In genomic region chr11:1979607-1980006, GRCh38 we compare ENCODE assay signal across 23 cellular contexts. TPM values are rescaled to one million over a fixed set of nuclear protein-coding genes. Genes with fewer than 3 reads are reported as not detected.
"Had no signal": no experiment of that assay in that cellular context is flagged by ENCODE, and none has a peak within 500 bp of the region (broad histone marks: within the 10 kb centered on the region; RNA-seq: fewer than 3 reads in every experiment).

No MANE protein-coding gene starts in this region.

- H3K27me3 ChIP-seq: dorsolateral prefrontal cortex, esophagus muscularis mucosa, foreskin keratinocyte, gastroesophageal sphincter, heart left ventricle, hepatocyte had no signal

- ATAC-seq: foreskin keratinocyte, gastroesophageal sphincter, heart left ventricle had no signal

- H3K4me1 ChIP-seq: esophagus muscularis mucosa, foreskin keratinocyte, gastroesophageal sphincter, heart left ventricle, lower lobe of right lung had no signal

- H3K27ac ChIP-seq: coronary artery, dorsolateral prefrontal cortex, esophagus muscularis mucosa, foreskin keratinocyte, gastroesophageal sphincter, heart left ventricle, hepatocyte, lower lobe of right lung had no signal

- H3K36me3 ChIP-seq: esophagus muscularis mucosa, gastroesophageal sphincter, heart left ventricle, lower lobe of right lung had no signal

- H3K4me2 ChIP-seq: hepatocyte had no signal

- H3K4me3 ChIP-seq: coronary artery, dorsolateral prefrontal cortex, esophagus muscularis mucosa, gastroesophageal sphincter, heart left ventricle, hepatocyte, lower lobe of right lung, mucosa of descending colon had no signal

- FAIRE-seq: colon, endothelial cell of umbilical vein, frontal cortex, kidney had no signal

- H2AFZ ChIP-seq: hepatocyte had no signal

- H3K9me3 ChIP-seq: esophagus muscularis mucosa, gastroesophageal sphincter, heart left ventricle, lower lobe of right lung, mucosa of descending colon had no signal

- H3K79me2 ChIP-seq: hepatocyte had no signal

- DNase-seq: dermis blood vessel endothelial cell; dorsolateral prefrontal cortex; effector CD4-positive, alpha-beta T cell; effector memory CD4-positive, alpha-beta T cell; foreskin keratinocyte; hypothalamus; immature natural killer cell; islet precursor cell; kidney; kidney glomerular epithelial cell; left colon; mesenchymal stem cell; mucosa of descending colon; naive B cell had no signal

RNA-seq across cellular contexts. Expression of gene H19, which starts 18.0 kb away (rescaled TPM):
- polyA plus RNA-seq: immature natural killer cell had no signal
